8 cellular contexts compared by ENCODE assay signal in the genomic region with DNA sequence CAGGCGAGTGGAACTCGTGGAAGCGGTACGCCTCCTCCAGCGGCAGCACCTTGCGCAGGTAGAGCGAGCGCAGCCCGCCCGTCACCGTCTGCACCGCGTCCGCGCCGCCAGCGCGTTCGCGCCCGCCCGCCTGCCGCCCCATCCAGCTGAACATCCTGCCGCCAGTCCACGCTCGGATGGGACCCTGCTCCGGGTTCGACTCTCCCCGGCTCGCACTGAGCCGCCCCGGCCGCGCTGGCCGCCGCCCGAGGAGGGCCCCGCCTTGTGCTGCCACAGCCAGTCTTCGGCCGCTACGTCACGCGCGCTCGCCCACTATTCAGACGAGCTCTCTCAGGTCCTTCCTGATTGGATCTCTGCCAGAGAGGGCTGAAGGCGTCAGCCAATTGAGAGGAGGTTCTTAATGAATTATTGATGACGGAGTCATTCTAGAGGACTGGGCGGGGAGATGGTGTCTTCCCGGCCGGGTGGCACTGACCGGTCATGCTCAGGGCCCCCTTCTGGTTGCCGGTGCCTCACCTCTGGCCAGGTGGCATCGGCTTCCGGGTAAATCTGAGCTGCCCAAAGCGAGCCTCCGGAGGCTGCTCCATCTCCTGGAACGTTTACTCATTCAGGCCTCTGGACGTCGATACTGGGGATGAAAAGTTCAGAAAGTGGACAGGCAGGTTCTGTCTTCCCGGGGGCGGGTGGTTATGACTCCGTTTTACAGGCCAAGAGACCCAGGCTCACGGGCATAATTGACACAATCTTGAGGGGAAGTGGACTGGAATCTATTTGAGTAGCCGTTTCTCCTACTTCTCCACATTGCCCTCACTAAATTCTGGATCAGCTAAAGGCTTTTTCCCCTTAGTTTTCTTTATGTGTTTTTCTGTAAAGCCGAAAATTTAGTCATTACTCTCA. TPM values are rescaled to one million over a fixed set of nuclear protein-coding genes. Genes with fewer than 3 reads are reported as not detected.
DNase-seq lines count a peak whose midpoint lies in the region; ATAC-seq lines count a peak whose summit lies in the region.

A gene (minus strand): TSS at position 217 of the 897 bp plus-strand sequence. CDS start 63 bp downstream, at position 154.

- H3K4me3 Mint-ChIP-seq in activated T-helper 1 cell treated with anti-CD3 and anti-CD28 coated beads, Interleukin-12 subunit alpha, Interleukin-12 subunit beta, Interleukin-2, Interleukin-4 antibody, amounts not matched to agents 30 ng/mL and 10 ng/mL and 1 ng/mL, durations not matched to agents 14 hours and 24 hours and 36 hours = peak within 1 kb of the TSS; percentile 91
- H3K4me3 Mint-ChIP-seq in naive B cell = peak within 1 kb of the TSS; percentile 88 to 97 (median 96)
- peak within 1 kb of the TSS; percentile 89 for H3K4me3 Mint-ChIP-seq in stimulated activated memory B cell treated with anti-CD40 and anti-IgM and Interleukin-4, amounts not matched to agents 10 μg/mL and 1 μg/mL and 100 μg/mL, for 72 hours

- H3K27me3 Mint-ChIP-seq in activated T-helper 1 cell treated with anti-CD3 and anti-CD28 coated beads, Interleukin-12 subunit alpha, Interleukin-12 subunit beta, Interleukin-2, Interleukin-4 antibody, amounts not matched to agents 30 ng/mL and 10 ng/mL and 1 ng/mL, durations not matched to agents 14 hours and 24 hours and 36 hours (ENCODE audit: insufficient read depth) = peaks cover 7% of the 10 kb centered on the region
- H3K27me3 Mint-ChIP-seq in naive B cell = peaks cover 5 to 29% (median 19%) of the 10 kb centered on the region in 3 donors
- peaks cover 24% of the 10 kb centered on the region for H3K27me3 Mint-ChIP-seq in stimulated activated memory B cell treated with anti-CD40 and anti-IgM and Interleukin-4, amounts not matched to agents 10 μg/mL and 1 μg/mL and 100 μg/mL, for 72 hours

- H3K27ac Mint-ChIP-seq in activated T-helper 1 cell treated with anti-CD3 and anti-CD28 coated beads, Interleukin-12 subunit alpha, Interleukin-12 subunit beta, Interleukin-2, Interleukin-4 antibody, amounts not matched to agents 30 ng/mL and 10 ng/mL and 1 ng/mL, durations not matched to agents 14 hours and 24 hours and 36 hours = peak within 1 kb of the TSS; percentile 91
- H3K27ac Mint-ChIP-seq in naive B cell = peak within 1 kb of the TSS; percentile 89 to 99 (median 96)
- H3K27ac Mint-ChIP-seq in stimulated activated memory B cell treated with anti-CD40 and anti-IgM and Interleukin-4, amounts not matched to agents 10 μg/mL and 1 μg/mL and 100 μg/mL, for 72 hours = peak within 1 kb of the TSS; percentile 91

- ATAC-seq in GM21825 (IDR thresholded peaks at IDR 0.05; ENCODE audit: unreplicated experiment) = peak; percentile 75
- ATAC-seq in naive B cell (ENCODE audit: low read depth in 2 of 2) = peak; percentile 79 to 83
- peak; percentile 96 for ATAC-seq in stimulated activated memory B cell treated with anti-CD40 and anti-IgM and Interleukin-4, amounts not matched to agents 10 μg/mL and 1 μg/mL and 100 μg/mL, for 72 hours

- peaks cover 13% of the 10 kb centered on the region for H3K36me3 Mint-ChIP-seq in activated T-helper 1 cell treated with anti-CD3 and anti-CD28 coated beads, Interleukin-12 subunit alpha, Interleukin-12 subunit beta, Interleukin-2, Interleukin-4 antibody, amounts not matched to agents 30 ng/mL and 10 ng/mL and 1 ng/mL, durations not matched to agents 14 hours and 24 hours and 36 hours (ENCODE audit: low read depth)
- H3K36me3 Mint-ChIP-seq in naive B cell = no peaks in the 10 kb centered on the region
- peaks cover 12% of the 10 kb centered on the region for H3K36me3 Mint-ChIP-seq in stimulated activated memory B cell treated with anti-CD40 and anti-IgM and Interleukin-4, amounts not matched to agents 10 μg/mL and 1 μg/mL and 100 μg/mL, for 72 hours

- intact Hi-C loops in activated T-helper 1 cell treated with anti-CD3 and anti-CD28 coated beads, Interleukin-12 subunit alpha, Interleukin-12 subunit beta, Interleukin-2, Interleukin-4 antibody, amounts not matched to agents 30 ng/mL and 10 ng/mL and 1 ng/mL, durations not matched to agents 14 hours and 24 hours and 36 hours (cut with micrococcal nuclease) = loop anchor here (2.0 to 10.0 kb wide), 5 partner anchors 220 to 950 kb away; a partner anchor contains a TSS

- peaks cover 60% of the 10 kb centered on the region for H3K4me1 Mint-ChIP-seq in activated T-helper 1 cell treated with anti-CD3 and anti-CD28 coated beads, Interleukin-12 subunit alpha, Interleukin-12 subunit beta, Interleukin-2, Interleukin-4 antibody, amounts not matched to agents 30 ng/mL and 10 ng/mL and 1 ng/mL, durations not matched to agents 14 hours and 24 hours and 36 hours (ENCODE audit: low read depth)
- H3K4me1 Mint-ChIP-seq in naive B cell = peaks cover 39 to 52% (median 46%) of the 10 kb centered on the region in 3 donors
- peaks cover 52% of the 10 kb centered on the region for H3K4me1 Mint-ChIP-seq in stimulated activated memory B cell treated with anti-CD40 and anti-IgM and Interleukin-4, amounts not matched to agents 10 μg/mL and 1 μg/mL and 100 μg/mL, for 72 hours

- no peaks in the 10 kb centered on the region for H3K9me3 Mint-ChIP-seq in activated T-helper 1 cell treated with anti-CD3 and anti-CD28 coated beads, Interleukin-12 subunit alpha, Interleukin-12 subunit beta, Interleukin-2, Interleukin-4 antibody, amounts not matched to agents 30 ng/mL and 10 ng/mL and 1 ng/mL, durations not matched to agents 14 hours and 24 hours and 36 hours
- no peaks in the 10 kb centered on the region for H3K9me3 Mint-ChIP-seq in naive B cell
- no peaks in the 10 kb centered on the region for H3K9me3 Mint-ChIP-seq in stimulated activated memory B cell treated with anti-CD40 and anti-IgM and Interleukin-4, amounts not matched to agents 10 μg/mL and 1 μg/mL and 100 μg/mL, for 72 hours

- DNase-seq in Daoy (ENCODE audit: low read depth) = peak; percentile 99
- DNase-seq in Kasumi-1 (lab: John Stamatoyannopoulos, UW) = peak; percentile 83 to 86
- DNase-seq in RKO (ENCODE audit: low spot score) = peak; percentile 99
- DNase-seq in activated T-helper 1 cell treated with anti-CD3 and anti-CD28 coated beads, Interleukin-12 subunit alpha, Interleukin-12 subunit beta, Interleukin-2, Interleukin-4 antibody, amounts not matched to agents 30 ng/mL and 10 ng/mL and 1 ng/mL, durations not matched to agents 14 hours and 24 hours and 36 hours (ENCODE audit: low spot score) = peak; percentile 95
- peak; percentile 98 for DNase-seq in fibroblast of gingiva (ENCODE audit: low read depth)
- peak; percentile 94 for DNase-seq in naive B cell

RNA-seq across cellular contexts. Expression of the gene that starts here (rescaled TPM):
- total RNA-seq in Daoy (2014; rRNA removed; shearing (Covaris generic)) = 21.9 and 26.9 TPM in 2 replicates
- total RNA-seq in activated T-helper 1 cell treated with anti-CD3 and anti-CD28 coated beads, Interleukin-12 subunit alpha, Interleukin-12 subunit beta, Interleukin-2, Interleukin-4 antibody, amounts not matched to agents 30 ng/mL and 10 ng/mL and 1 ng/mL, durations not matched to agents 14 hours and 24 hours and 36 hours = 29.5 and 30.1 TPM in 2 replicates
- polyA plus RNA-seq in naive B cell (ENCODE audit: low read depth in 6 of 6) = 1 to 10 TPM; 4.1 to 9.2 (median 6.9) TPM

Comparison
In these comparisons a context has a peak if more than half of its experiments do, and no peak if none do; other contexts are left out.
1. Peak in every context shown above with its lines: DNase-seq and ATAC-seq.